Comparison of ENCODE assay signal across 23 cellular contexts in the genomic region with DNA sequence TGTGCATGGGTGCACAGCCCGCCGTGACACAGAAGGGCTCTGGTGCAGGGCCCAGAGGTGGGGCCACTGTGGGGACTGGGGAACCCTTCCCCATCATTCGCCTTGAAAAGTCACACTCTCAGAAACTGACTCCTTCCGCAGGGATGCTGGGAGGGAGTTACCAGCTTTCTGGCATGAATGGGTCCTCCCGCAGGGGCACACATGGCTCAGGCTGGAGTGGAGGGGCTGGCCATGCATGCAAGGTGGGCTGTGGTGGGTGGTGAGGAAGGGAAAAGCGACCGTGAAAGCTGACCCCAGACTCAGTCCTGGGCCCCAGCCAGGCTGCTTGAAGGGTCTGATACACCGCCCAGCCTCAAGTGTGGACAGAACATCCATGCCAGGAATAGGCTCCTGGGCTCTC.
DNase-seq lines count a peak whose midpoint lies in the region; ATAC-seq, FAIRE-seq and TF ChIP-seq lines count a peak whose summit lies in the region.
"Had no signal": no experiment of that assay in that cellular context is flagged by ENCODE, and none has a peak within 500 bp of the region (broad histone marks: within the 10 kb centered on the region; RNA-seq: fewer than 3 reads in every experiment).

No MANE protein-coding gene starts in this region.

- H3K27me3 ChIP-seq in RWPE2 (ENCODE audit: insufficient read depth, poor library complexity, severe bottlenecking) (no peaks in the 10 kb centered on the region), esophagus muscularis mucosa (no peaks in the 10 kb centered on the region), neural progenitor cell (peaks cover 39% of the 10 kb centered on the region), testis (no peaks in the 10 kb centered on the region), small intestine (ENCODE audit: control insufficient read depth in 2 of 2, insufficient read depth in 2 of 2, low read length in 2 of 2) (no peaks in the 10 kb centered on the region)
- H3K27me3 ChIP-seq: dorsolateral prefrontal cortex, neutrophil had no signal

- TF ChIP-seq CTCF in RWPE2 (IDR thresholded peaks at IDR 0.05; ENCODE audit: poor library complexity, severe bottlenecking): no peak
- no peak for TF ChIP-seq CTCF in esophagus muscularis mucosa (IDR thresholded peaks at IDR 0.05)
- TF ChIP-seq CTCF in neural progenitor cell (IDR thresholded peaks at IDR 0.05): no peak
- TF ChIP-seq CTCF in testis (IDR thresholded peaks at IDR 0.05): no peak

- no peaks in the 10 kb centered on the region for H3F3A ChIP-seq in neural progenitor cell (ENCODE audit: low read depth)

- H3K36me3 ChIP-seq in RWPE2 (ENCODE audit: low read depth) (no peaks in the 10 kb centered on the region), esophagus muscularis mucosa (peaks cover 25 to 69% (median 62%) of the 10 kb centered on the region in 4 donors), neural progenitor cell (no peaks in the 10 kb centered on the region), testis (ENCODE audit: low read depth, missing control alignments) (no peaks in the 10 kb centered on the region), small intestine (ENCODE audit: control insufficient read depth in 2 of 2, insufficient read depth in 2 of 2, low read length in 2 of 2) (no peaks in the 10 kb centered on the region)
- H3K36me3 ChIP-seq: neutrophil had no signal

- H3K36me3 Mint-ChIP-seq in neural progenitor cell: peaks cover 3% of the 10 kb centered on the region
- no peaks in the 10 kb centered on the region for H3K36me3 Mint-ChIP-seq in stimulated activated memory B cell treated with anti-CD40 and anti-IgM and Interleukin-4, amounts not matched to agents 10 μg/mL and 1 μg/mL and 100 μg/mL, for 72 hours

- 55% methylated on average over 8 of the region's 8 CpGs for WGBS in esophagus muscularis mucosa
- 40 to 50% methylated on average over 8 of the region's 8 CpGs for WGBS in testis, 2 donors
- WGBS in small intestine, 3 donors: 70 to 89% (median 77%) methylated on average over 8 of the region's 8 CpGs

- no peak overlapping the region for H2AFZ ChIP-seq in neural progenitor cell (replicated peaks)

- no peak overlapping the region for H3K4me3 Mint-ChIP-seq in neural progenitor cell
- H3K4me3 Mint-ChIP-seq in stimulated activated memory B cell treated with anti-CD40 and anti-IgM and Interleukin-4, amounts not matched to agents 10 μg/mL and 1 μg/mL and 100 μg/mL, for 72 hours: no peak overlapping the region
- H3K4me3 Mint-ChIP-seq: activated naive CD8-positive, alpha-beta T cell treated with anti-CD3 and anti-CD28 coated beads, Interleukin-2, amount 50 U/mL, for 24 hours; T-helper 1 cell treated with Interleukin-12 subunit alpha and Interleukin-12 subunit beta and Interleukin-4 antibody, amounts not matched to agents 30 μg/mL and 1 μg/mL, for 36 hours had no signal

- H3K4me3 ChIP-seq in RWPE2 (ENCODE audit: severe bottlenecking) (no peak overlapping the region), esophagus muscularis mucosa (no peak overlapping the region), neural progenitor cell (no peak overlapping the region), testis (no peak overlapping the region), small intestine (ENCODE audit: low read depth in 1 of 2, low read length in 2 of 2) (no peak overlapping the region)
- H3K4me3 ChIP-seq: dorsolateral prefrontal cortex, SK-N-MC, skin epidermis had no signal

- no peak overlapping the region for H3K4me2 ChIP-seq in neural progenitor cell

- no peak overlapping the region for H3K9ac ChIP-seq in neural progenitor cell

- no peak for TF ChIP-seq EP300 in esophagus muscularis mucosa (IDR thresholded peaks at IDR 0.05)

- H3K4me1 Mint-ChIP-seq in neural progenitor cell: peaks cover 24% of the 10 kb centered on the region
- H3K4me1 Mint-ChIP-seq in stimulated activated memory B cell treated with anti-CD40 and anti-IgM and Interleukin-4, amounts not matched to agents 10 μg/mL and 1 μg/mL and 100 μg/mL, for 72 hours: peaks cover 20% of the 10 kb centered on the region

- intact Hi-C loops in esophagus muscularis mucosa (cut with DNase I) (no loop called here), testis (cut with DNase I; ENCODE audit: low total_unique reads) (no loop called here)

- H3K4me1 ChIP-seq in RWPE2 (ENCODE audit: insufficient read depth, poor library complexity, severe bottlenecking): peaks cover 5% of the 10 kb centered on the region
- H3K4me1 ChIP-seq in esophagus muscularis mucosa: peaks cover 50 to 100% (median 94%) of the 10 kb centered on the region in 4 donors
- no peaks in the 10 kb centered on the region for H3K4me1 ChIP-seq in neural progenitor cell
- peaks cover 41% of the 10 kb centered on the region for H3K4me1 ChIP-seq in testis
- H3K4me1 ChIP-seq in small intestine (ENCODE audit: control insufficient read depth in 2 of 2, insufficient read depth in 1 of 2, low read depth in 1 of 2, low read length in 1 of 2): no peaks in the 10 kb centered on the region

- no peak for ATAC-seq in RWPE2 (ENCODE audit: low read depth)
- no peak for ATAC-seq in stimulated activated memory B cell treated with anti-CD40 and anti-IgM and Interleukin-4, amounts not matched to agents 10 μg/mL and 1 μg/mL and 100 μg/mL, for 72 hours
- ATAC-seq: activated naive CD8-positive, alpha-beta T cell treated with anti-CD3 and anti-CD28 coated beads, Interleukin-2, amount 50 U/mL, for 24 hours had no signal

- H3K9me3 ChIP-seq in RWPE2 (ENCODE audit: severe bottlenecking) (no peaks in the 10 kb centered on the region), esophagus muscularis mucosa (no peaks in the 10 kb centered on the region), neural progenitor cell (ENCODE audit: low read depth) (no peaks in the 10 kb centered on the region), testis (no peaks in the 10 kb centered on the region), small intestine (ENCODE audit: control insufficient read depth, low read depth) (no peaks in the 10 kb centered on the region)
- H3K9me3 ChIP-seq: neutrophil had no signal

- DNase-seq in RWPE2 (ENCODE audit: low spot score): peak; percentile 37
- no peak for DNase-seq in esophagus muscularis mucosa (ENCODE audit: extremely low spot score)
- DNase-seq in neural progenitor cell (ENCODE audit: low spot score): no peak
- DNase-seq in testis: peak; percentile 15
- DNase-seq in small intestine: no peak
- no peak for DNase-seq in NCI-H2081 treated with DMSO at 0.1 percent for 48 hours (lab: John Stamatoyannopoulos, UW)
- DNase-seq: activated gamma-delta T cell; activated naive CD8-positive, alpha-beta T cell treated with anti-CD3 and anti-CD28 coated beads, Interleukin-2, amount 50 U/mL, for 24 hours; mammary epithelial cell; NCI-H1417 treated with DMSO at 0.1 percent for 48 hours; NCI-H2107; NCI-H748 treated with DMSO at 0.1 percent for 48 hours had no signal

- H3K79me2 ChIP-seq in neural progenitor cell (ENCODE audit: low read depth): no peaks in the 10 kb centered on the region

- H3K9me3 Mint-ChIP-seq in neural progenitor cell: no peaks in the 10 kb centered on the region
- H3K9me3 Mint-ChIP-seq in stimulated activated memory B cell treated with anti-CD40 and anti-IgM and Interleukin-4, amounts not matched to agents 10 μg/mL and 1 μg/mL and 100 μg/mL, for 72 hours: peaks cover 4% of the 10 kb centered on the region
- H3K9me3 Mint-ChIP-seq: activated naive CD8-positive, alpha-beta T cell treated with anti-CD3 and anti-CD28 coated beads, Interleukin-2, amount 50 U/mL, for 24 hours had no signal

- peaks cover 12% of the 10 kb centered on the region for H3K27me3 Mint-ChIP-seq in neural progenitor cell (ENCODE audit: insufficient read depth, low read depth)
- peaks cover 16% of the 10 kb centered on the region for H3K27me3 Mint-ChIP-seq in stimulated activated memory B cell treated with anti-CD40 and anti-IgM and Interleukin-4, amounts not matched to agents 10 μg/mL and 1 μg/mL and 100 μg/mL, for 72 hours
- H3K27me3 Mint-ChIP-seq: activated naive CD8-positive, alpha-beta T cell treated with anti-CD3 and anti-CD28 coated beads, Interleukin-2, amount 50 U/mL, for 24 hours had no signal

- H3K27ac ChIP-seq in RWPE2 (ENCODE audit: poor library complexity, severe bottlenecking) (no peak overlapping the region), esophagus muscularis mucosa (replicated peaks in 1 of 4) (peak overlapping the region; percentile 76 to 82 (median 82)), neural progenitor cell (no peak overlapping the region), testis (no peak overlapping the region), small intestine (ENCODE audit: low read depth in 1 of 2, low read length in 1 of 2) (no peak overlapping the region)
- H3K27ac ChIP-seq: neutrophil, SK-N-MC had no signal

- TF ChIP-seq POLR2A in esophagus muscularis mucosa (IDR thresholded peaks at IDR 0.05; ENCODE audit: low read depth) (no peak), testis (IDR thresholded peaks at IDR 0.05) (no peak)

- H4K20me1 ChIP-seq in neural progenitor cell (ENCODE audit: low read depth): peaks cover 6% of the 10 kb centered on the region

- FAIRE-seq in small intestine (lab: Jason Lieb, UNC): no peak
- FAIRE-seq: D721Med, HTR-8/SVneo, keratinocyte, RCC 7860, urothelium cell line had no signal

- peak overlapping the region; percentile 34 for H3K27ac Mint-ChIP-seq in neural progenitor cell
- no peak overlapping the region for H3K27ac Mint-ChIP-seq in stimulated activated memory B cell treated with anti-CD40 and anti-IgM and Interleukin-4, amounts not matched to agents 10 μg/mL and 1 μg/mL and 100 μg/mL, for 72 hours
- H3K27ac Mint-ChIP-seq: activated naive CD8-positive, alpha-beta T cell treated with anti-CD3 and anti-CD28 coated beads, Interleukin-2, amount 50 U/mL, for 24 hours; T-helper 1 cell treated with Interleukin-12 subunit alpha and Interleukin-12 subunit beta and Interleukin-4 antibody, amounts not matched to agents 30 μg/mL and 1 μg/mL, for 36 hours had no signal

Comparison
In these comparisons a context has a peak if more than half of its experiments do, and no peak if none do; other contexts are left out.
1. DNase-seq: peak in RWPE2 (single experiment) and testis (single experiment); none in esophagus muscularis mucosa (single experiment), neural progenitor cell (single experiment), small intestine (single experiment) and NCI-H2081 treated with DMSO at 0.1 percent for 48 hours (single experiment).
2. H3K27ac ChIP-seq: peak in esophagus muscularis mucosa (4 of 4); none in RWPE2 (single experiment), neural progenitor cell (single experiment), testis (0 of 2) and small intestine (0 of 2).